Comparison of ENCODE assay signal across 9 cellular contexts in the genomic region with DNA sequence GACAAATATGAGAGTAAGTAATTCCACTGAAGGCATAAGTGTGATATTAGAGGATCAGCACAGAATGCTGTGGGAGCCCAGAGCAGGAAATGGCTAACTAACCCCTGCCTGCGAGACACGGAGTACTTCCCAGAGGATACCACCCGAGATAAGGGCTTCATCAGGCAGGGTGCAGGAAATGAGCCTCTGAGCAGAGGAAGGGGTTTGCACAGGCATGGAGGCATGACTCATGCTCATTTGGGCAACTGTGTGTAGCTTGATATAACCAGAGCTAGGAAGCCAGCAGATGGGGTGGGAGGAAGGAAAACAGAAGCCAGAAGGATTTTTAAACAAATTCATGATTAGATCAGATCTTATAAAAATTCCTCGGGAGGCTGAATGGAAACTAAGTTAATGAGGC.
DNase-seq lines count a peak whose midpoint lies in the region; FAIRE-seq and TF ChIP-seq lines count a peak whose summit lies in the region.
"Had no signal": no experiment of that assay in that cellular context is flagged by ENCODE, and none has a peak within 500 bp of the region (broad histone marks: within the 10 kb centered on the region; RNA-seq: fewer than 3 reads in every experiment).

No MANE protein-coding gene starts in this region.

- no peaks in the 10 kb centered on the region for H3K79me1 ChIP-seq in trophoblast cell (ENCODE audit: low read length)

- BruUV-seq in endothelial cell of umbilical vein (replicated peaks; lab: Mats Ljungman, UMichigan) = no TSS peak

- no peak overlapping the region for H4K12ac ChIP-seq in trophoblast cell (ENCODE audit: low read depth, low read length)

- no peaks in the 10 kb centered on the region for H3K36me3 ChIP-seq in endothelial cell of umbilical vein (ENCODE audit: control insufficient read depth in 2 of 2, extremely low read depth in 1 of 2, insufficient read depth in 2 of 2, low read length in 2 of 2)
- H3K36me3 ChIP-seq in trophoblast cell (ENCODE audit: control insufficient read depth in 1 of 2, insufficient read depth in 2 of 2, low read length in 2 of 2) = no peaks in the 10 kb centered on the region
- no peaks in the 10 kb centered on the region for H3K36me3 ChIP-seq in endodermal cell (ENCODE audit: control insufficient read depth, insufficient read depth, low read length)

- CTCF ChIA-PET in endothelial cell of umbilical vein (lab: Charles Lee) = interaction anchor here (0.8 to 3.6 kb wide), 15 partner anchors 15 to 328 kb away, joined by 3 to 27 read pairs (median 5); a partner anchor contains a TSS

- H3K27me3 Mint-ChIP-seq in endodermal cell (ENCODE audit: insufficient read depth) = peaks cover 3% of the 10 kb centered on the region

- no peaks in the 10 kb centered on the region for H4K20me1 ChIP-seq in endothelial cell of umbilical vein (replicated peaks; ENCODE audit: control insufficient read depth, extremely low read depth, insufficient read depth, low read length)

- H3K4me1 ChIP-seq in endothelial cell of umbilical vein (ENCODE audit: control insufficient read depth, extremely low read depth, insufficient read depth, low read length) (peaks cover 18% of the 10 kb centered on the region), trophoblast cell (ENCODE audit: control insufficient read depth in 1 of 2, insufficient read depth in 2 of 2, low read length in 2 of 2) (peaks cover 0 to 3% of the 10 kb centered on the region in 2 experiments), endodermal cell (ENCODE audit: control insufficient read depth, insufficient read depth, low read length) (no peaks in the 10 kb centered on the region)

- peak; percentile 8 for DNase-seq in activated CD4-positive, alpha-beta T cell treated with anti-CD3 and anti-CD28 coated beads for 48 hours
- no peak for DNase-seq in activated CD4-positive, alpha-beta T cell treated with anti-CD3 and anti-CD28 coated beads for 1 hour
- DNase-seq in NCI-H446 treated with DMSO at 0.1 percent for 48 hours (lab: John Stamatoyannopoulos, UW) = peak; percentile 28
- DNase-seq in endothelial cell of umbilical vein (ENCODE audit: low read depth, low spot score) = peak; percentile 96
- DNase-seq in trophoblast cell = peak in 1 of 2 donors; percentile 9
- no peak for DNase-seq in GM12892 (ENCODE audit: insufficient read length)
- DNase-seq in endodermal cell = no peak
- no peak for DNase-seq in COLO829 (ENCODE audit: low spot score)
- DNase-seq: activated effector memory CD4-positive, alpha-beta T cell treated with Interleukin-2 at 50 U/mL for 16 hours had no signal

- no peak overlapping the region for H2AK5ac ChIP-seq in trophoblast cell (ENCODE audit: low read length)

- no peak overlapping the region for H3K4me3 Mint-ChIP-seq in endodermal cell

- H4K8ac ChIP-seq in trophoblast cell (ENCODE audit: low read depth, low read length) = no peak overlapping the region

- no peak overlapping the region for H2BK120ac ChIP-seq in trophoblast cell (ENCODE audit: insufficient read depth, low read length, poor library complexity)

- H3K4me2 ChIP-seq in endothelial cell of umbilical vein (ENCODE audit: insufficient read depth, low read length) = peak overlapping the region; percentile 83
- no peak overlapping the region for H3K4me2 ChIP-seq in trophoblast cell (ENCODE audit: low read length)

- TF ChIP-seq POLR2A in endothelial cell of umbilical vein (IDR thresholded peaks at IDR 0.05; ENCODE audit: low read depth, low read length) = no peak
- no peak for TF ChIP-seq POLR2A in GM12892 (IDR thresholded peaks at IDR 0.05; ENCODE audit: low read depth, low read length)

- intact Hi-C loops in endothelial cell of umbilical vein (cut with micrococcal nuclease) = loop anchor here (1.0 to 2.0 kb wide), 8 partner anchors 18 to 586 kb away; a partner anchor contains a TSS

- TF ChIP-seq CTCF in endothelial cell of umbilical vein (IDR thresholded peaks at IDR 0.05; ENCODE audit: extremely low read depth in 1 of 2, insufficient read depth in 1 of 2, low read depth in 1 of 2, low read length in 2 of 2) (peak in 1 of 2 donors; percentile 0), endodermal cell (conservative IDR thresholded peaks at IDR 0.05) (no peak)

- H3K27ac ChIP-seq in endothelial cell of umbilical vein (ENCODE audit: insufficient read depth, low read depth, low read length) (peak overlapping the region; percentile 72), trophoblast cell (ENCODE audit: low read depth, low read length) (no peak overlapping the region), endodermal cell (ENCODE audit: low read depth, low read length) (no peak overlapping the region)

- no CpG with 5 or more reads among the region's 4 CpGs for WGBS in trophoblast cell (ENCODE audit: extremely low coverage, insufficient coverage, insufficient read length)
- WGBS in endodermal cell (ENCODE audit: insufficient coverage in 1 of 2, insufficient read length in 1 of 2), 2 experiments = 73 to 87% methylated on average over 3 to 4 of the region's 4 CpGs

- H3K4me3 ChIP-seq in endothelial cell of umbilical vein (replicated peaks in 1 of 3; ENCODE audit: insufficient read depth in 1 of 3, low read depth in 1 of 3, low read length in 3 of 3) = peak overlapping the region in 1 of 3 experiments; percentile 7
- H3K4me3 ChIP-seq in trophoblast cell (ENCODE audit: low read depth, low read length) = no peak overlapping the region
- H3K4me3 ChIP-seq in endodermal cell (ENCODE audit: low read length) = no peak overlapping the region

- H3K9ac ChIP-seq in endothelial cell of umbilical vein (replicated peaks; ENCODE audit: extremely low read depth, insufficient read depth, low read length) = peak overlapping the region; percentile 43
- H3K9ac ChIP-seq in trophoblast cell (ENCODE audit: low read length) = peak overlapping the region; percentile 11
- H3K9ac ChIP-seq in endodermal cell (ENCODE audit: extremely low read depth, low read length, poor library complexity, severe bottlenecking) = no peak overlapping the region

- no peak overlapping the region for H2BK12ac ChIP-seq in trophoblast cell (ENCODE audit: low read length)

- H3K4ac ChIP-seq in trophoblast cell (ENCODE audit: low read depth, low read length) = no peak overlapping the region

- POLR2A ChIA-PET in endothelial cell of umbilical vein (lab: Charles Lee) = no interaction called here

- H3K23ac ChIP-seq in trophoblast cell (ENCODE audit: low read length) = no peak overlapping the region

- H3K9me1 ChIP-seq in endothelial cell of umbilical vein (replicated peaks; ENCODE audit: control insufficient read depth, extremely low read depth, insufficient read depth, low read length) = no peaks in the 10 kb centered on the region

- no peak overlapping the region for H4K91ac ChIP-seq in trophoblast cell (ENCODE audit: low read depth, low read length)

- peak; percentile 99 for FAIRE-seq in endothelial cell of umbilical vein (lab: Jason Lieb, UNC)
- no peak for FAIRE-seq in GM12892 (lab: Jason Lieb, UNC)

- H3K27me3 ChIP-seq in endothelial cell of umbilical vein (ENCODE audit: control insufficient read depth in 2 of 2, insufficient read depth in 2 of 2, low read length in 2 of 2) = no peaks in the 10 kb centered on the region
- no peaks in the 10 kb centered on the region for H3K27me3 ChIP-seq in trophoblast cell (ENCODE audit: insufficient read depth, low read length)
- no peaks in the 10 kb centered on the region for H3K27me3 ChIP-seq in endodermal cell (ENCODE audit: control insufficient read depth, insufficient read depth, low read length, poor library complexity, severe bottlenecking)

- H3K14ac ChIP-seq in trophoblast cell (ENCODE audit: low read length) = no peak overlapping the region

- dilution Hi-C loops in endothelial cell of umbilical vein (cut with MboI; ENCODE audit: extremely low pct_ligation_motif_present, low sequenced_read_pairs) = no loop called here

- no peak overlapping the region for H3K18ac ChIP-seq in trophoblast cell (ENCODE audit: low read length)

- H2AFZ ChIP-seq in endothelial cell of umbilical vein (ENCODE audit: low read depth, low read length) (no peak overlapping the region), trophoblast cell (ENCODE audit: insufficient read depth, low read length, poor library complexity) (no peak overlapping the region)

- peaks cover 26% of the 10 kb centered on the region for H3K9me3 Mint-ChIP-seq in endodermal cell

- H2BK5ac ChIP-seq in trophoblast cell (ENCODE audit: low read depth, low read length, poor library complexity) = no peak overlapping the region

- H3K79me2 ChIP-seq in endothelial cell of umbilical vein (ENCODE audit: control insufficient read depth, insufficient read depth, low read length) (no peaks in the 10 kb centered on the region), trophoblast cell (ENCODE audit: control insufficient read depth, insufficient read depth, low read length, poor library complexity) (no peaks in the 10 kb centered on the region)

- no peak overlapping the region for H3K27ac Mint-ChIP-seq in endodermal cell

- no peaks in the 10 kb centered on the region for H3K4me1 Mint-ChIP-seq in endodermal cell

- H3K36me3 Mint-ChIP-seq in endodermal cell (ENCODE audit: low read depth) = no peaks in the 10 kb centered on the region

- H3K9me3 ChIP-seq in endothelial cell of umbilical vein (replicated peaks; ENCODE audit: control insufficient read depth, insufficient read depth, low read length) (no peaks in the 10 kb centered on the region), trophoblast cell (ENCODE audit: insufficient read depth, low read depth, low read length) (no peaks in the 10 kb centered on the region), endodermal cell (ENCODE audit: control insufficient read depth, low read length) (peaks cover 5% of the 10 kb centered on the region)

TF ChIP-seq in endothelial cell of umbilical vein, 7 proteins besides CTCF, POLR2A, EP300 and RAD21:
- TF ChIP-seq GATA2 (IDR thresholded peaks at IDR 0.05; ENCODE audit: insufficient read depth, insufficient read length, low read depth, low read length) = peak; percentile 99
- no peak for TF ChIP-seq EZH2 (IDR thresholded peaks at IDR 0.05; ENCODE audit: borderline replicate concordance, low read depth, low read length, severe bottlenecking)
- peak; percentile 97 for TF ChIP-seq JUN (IDR thresholded peaks at IDR 0.05; ENCODE audit: borderline replicate concordance, insufficient read depth, insufficient read length, low read depth)
- TF ChIP-seq, protein P1, sequence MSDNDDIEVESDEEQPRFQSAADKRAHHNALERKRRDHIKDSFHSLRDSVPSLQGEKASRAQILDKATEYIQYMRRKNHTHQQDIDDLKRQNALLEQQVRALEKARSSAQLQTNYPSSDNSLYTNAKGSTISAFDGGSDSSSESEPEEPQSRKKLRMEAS (IDR thresholded peaks at IDR 0.05; ENCODE audit: insufficient read depth, insufficient read length) = no peak
- TF ChIP-seq POLR2AphosphoS5 (IDR thresholded peaks at IDR 0.05; ENCODE audit: insufficient read depth, low read depth, low read length) = peak; percentile 97
- peak; percentile 100 for TF ChIP-seq FOS (IDR thresholded peaks at IDR 0.05; ENCODE audit: borderline replicate concordance, insufficient read depth, low read length)
- no peak for TF ChIP-seq MYC (IDR thresholded peaks at IDR 0.05; ENCODE audit: low read depth, low read length)

Comparison
In these comparisons a context has a peak if more than half of its experiments do, and no peak if none do; other contexts are left out.
1. DNase-seq: peak in activated CD4-positive, alpha-beta T cell treated with anti-CD3 and anti-CD28 coated beads for 48 hours (single experiment), NCI-H446 treated with DMSO at 0.1 percent for 48 hours (single experiment) and endothelial cell of umbilical vein (single experiment); none in activated CD4-positive, alpha-beta T cell treated with anti-CD3 and anti-CD28 coated beads for 1 hour (single experiment), GM12892 (single experiment), endodermal cell (single experiment) and COLO829 (single experiment).